Comparison of ENCODE assay signal across 8 cellular contexts in the genomic region with DNA sequence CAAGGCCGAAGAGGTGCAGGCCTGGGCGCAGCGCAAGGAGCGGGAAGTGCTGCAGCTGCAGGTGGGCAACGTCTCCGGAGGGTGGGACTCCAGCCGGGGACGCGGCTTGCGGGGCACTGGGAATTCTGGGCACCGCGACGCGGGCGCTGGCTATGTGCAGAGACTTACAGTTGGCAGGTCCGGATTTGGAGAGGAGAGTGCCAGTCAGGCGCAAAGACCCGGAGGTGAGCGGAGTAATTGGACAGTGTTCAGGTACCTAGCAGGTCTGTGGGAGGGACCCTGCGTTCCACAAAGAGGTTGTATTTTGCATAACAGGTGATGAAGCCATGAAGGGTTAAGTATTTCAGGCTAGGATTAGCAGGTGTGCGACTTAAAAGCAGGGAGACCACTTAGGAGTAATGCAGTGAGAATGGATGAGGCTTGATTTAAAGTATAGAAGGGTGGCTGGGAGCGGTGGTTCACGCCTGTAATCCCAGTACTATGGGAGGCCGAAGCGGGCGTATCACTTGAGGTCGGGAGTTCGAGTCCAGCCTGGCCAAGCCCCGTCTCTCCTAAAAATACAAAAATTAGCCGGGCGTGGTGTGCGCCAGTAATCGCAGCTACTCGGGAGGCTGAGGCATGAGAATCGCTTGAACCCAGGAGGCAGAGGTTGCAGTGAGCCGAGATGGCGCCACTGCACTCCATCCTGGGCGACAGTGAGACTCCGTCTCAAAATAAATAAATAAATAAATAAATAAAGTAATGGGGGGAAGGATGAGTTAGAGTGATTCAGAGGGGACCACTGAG. TPM values are rescaled to one million over a fixed set of nuclear protein-coding genes. Genes with fewer than 3 reads are reported as not detected.
DNase-seq lines count a peak whose midpoint lies in the region; ATAC-seq and TF ChIP-seq lines count a peak whose summit lies in the region.

No MANE protein-coding gene starts in this region.

- DNase-seq in AG10803 (ENCODE audit: low read depth) (no peak), H9 (peak; percentile 77), NCI-H748 (lab: John Stamatoyannopoulos, UW; ENCODE audit: unreplicated experiment) (peak; percentile 93), caudate nucleus (lab: John Stamatoyannopoulos, UW) (peak in 34 of 61 donors; percentile 8 to 74 (median 36)), mesenchymal stem cell (no peak), NCI-H446 (lab: John Stamatoyannopoulos, UW) (no peak)

- H2BK15ac ChIP-seq in H9 (ENCODE audit: low read depth, low read length) (no peak overlapping the region), mesenchymal stem cell (ENCODE audit: low read depth, poor library complexity, severe bottlenecking) (no peak overlapping the region)

- H3K4me3 Mint-ChIP-seq in H9 = peak overlapping the region; percentile 94 to 95

- WGBS in H9 (ENCODE audit: extremely low coverage, insufficient read length, low lambda C conversion rate) = no CpG with 5 or more reads among the region's 39 CpGs
- 39% methylated on average over 35 of the region's 39 CpGs for WGBS in mesenchymal stem cell
- 40% methylated on average over 39 of the region's 39 CpGs for WGBS in urinary bladder

- H4K20me1 ChIP-seq in H9 (ENCODE audit: control insufficient read depth, insufficient read depth, insufficient read length) = no peaks in the 10 kb centered on the region

- H3K9me3 ChIP-seq in H9 (ENCODE audit: control insufficient read depth, low read depth, low read length) = no peaks in the 10 kb centered on the region
- no peaks in the 10 kb centered on the region for H3K9me3 ChIP-seq in mesenchymal stem cell (ENCODE audit: control insufficient read depth, low read length)

- no peak overlapping the region for H2AK5ac ChIP-seq in H9 (ENCODE audit: insufficient read length, low read length)
- H2AK5ac ChIP-seq in mesenchymal stem cell (ENCODE audit: low read length, severe bottlenecking) = no peak overlapping the region

- H3K4ac ChIP-seq in H9 (ENCODE audit: low read depth, low read length) (no peak overlapping the region), mesenchymal stem cell (ENCODE audit: low read depth in 1 of 2, low read length in 2 of 2) (peak overlapping the region; percentile 0 to 57)

- H2AFZ ChIP-seq in H9 (ENCODE audit: low read length) = no peak overlapping the region
- peak overlapping the region; percentile 83 for H2AFZ ChIP-seq in mesenchymal stem cell (ENCODE audit: low read depth, low read length)

- no peaks in the 10 kb centered on the region; the same call in 1 of the 2 replicates for H3K27me3 Mint-ChIP-seq in H9 (ENCODE audit: low read depth)

- H3K14ac ChIP-seq in H9 (ENCODE audit: insufficient read depth, low read length) (peak overlapping the region; percentile 42; the same call in 1 of the 2 replicates), mesenchymal stem cell (ENCODE audit: low read length in 2 of 2) (peak overlapping the region in 1 of 2 experiments; percentile 22)

- H3K9me3 Mint-ChIP-seq in H9 = no peaks in the 10 kb centered on the region

- no peak overlapping the region for H3T11ph ChIP-seq in H9 (ENCODE audit: low read length)

- H3K56ac ChIP-seq in H9 (ENCODE audit: insufficient read length, low read depth, low read length) = no peak overlapping the region

- no peak overlapping the region for H2BK20ac ChIP-seq in H9 (ENCODE audit: low read depth, low read length, poor library complexity, severe bottlenecking)

- H3K27ac ChIP-seq in H9 (ENCODE audit: insufficient read length, low read depth, low read length) (no peak overlapping the region), caudate nucleus (ENCODE audit: low read depth, low read length) (peak overlapping the region; percentile 84), mesenchymal stem cell (ENCODE audit: low read length, poor library complexity, severe bottlenecking) (no peak overlapping the region), urinary bladder (ENCODE audit: low read depth) (no peak overlapping the region)

- ATAC-seq in GM18502 (IDR thresholded peaks at IDR 0.05; ENCODE audit: poor library complexity, unreplicated experiment) = no peak

- H2BK120ac ChIP-seq in H9 (ENCODE audit: low read depth, low read length, poor library complexity, severe bottlenecking) = no peak overlapping the region
- no peak overlapping the region for H2BK120ac ChIP-seq in mesenchymal stem cell (ENCODE audit: low read depth, low read length)

- H3K79me1 ChIP-seq in H9 (ENCODE audit: insufficient read depth, low read depth, low read length, poor library complexity, severe bottlenecking) (no peaks in the 10 kb centered on the region), mesenchymal stem cell (replicated peaks; ENCODE audit: low read length, poor library complexity, severe bottlenecking) (peaks cover 11% of the 10 kb centered on the region)

- H3K4me1 Mint-ChIP-seq in H9 = peaks cover 17 to 19% of the 10 kb centered on the region in 2 experiments

- H3K4me2 ChIP-seq in H9 (ENCODE audit: insufficient read depth, insufficient read length, low read length) (peak overlapping the region; percentile 85), mesenchymal stem cell (ENCODE audit: low read length, poor library complexity, severe bottlenecking) (peak overlapping the region; percentile 94)

- no peaks in the 10 kb centered on the region; the same call in 1 of the 2 replicates for H3K79me2 ChIP-seq in H9 (ENCODE audit: insufficient read depth, low read length)

- H3K27ac Mint-ChIP-seq in H9 = peak overlapping the region; percentile 44 to 90 (median 53); a peak in 5 of 7 replicates

- H3K4me3 ChIP-seq in AG10803 (ENCODE audit: low read length) (peak overlapping the region; percentile 79), mesenchymal stem cell (ENCODE audit: insufficient read depth in 1 of 2, low read depth in 1 of 2, low read length in 2 of 2) (peak overlapping the region; percentile 79 to 95), urinary bladder (ENCODE audit: low read depth, low read length) (peak overlapping the region; percentile 93)

- no peak overlapping the region for H4K91ac ChIP-seq in H9 (ENCODE audit: insufficient read length, low read depth, low read length)
- no peak overlapping the region for H4K91ac ChIP-seq in mesenchymal stem cell (ENCODE audit: low read length)

- no peak overlapping the region for H3K18ac ChIP-seq in H9 (ENCODE audit: insufficient read length, low read depth, low read length)
- H3K18ac ChIP-seq in mesenchymal stem cell (ENCODE audit: low read depth in 1 of 2, low read length in 2 of 2) = peak overlapping the region; percentile 28 to 88

- H2BK12ac ChIP-seq in H9 (ENCODE audit: insufficient read length, low read depth, low read length) = no peak overlapping the region
- no peak overlapping the region for H2BK12ac ChIP-seq in mesenchymal stem cell (ENCODE audit: low read length in 2 of 2)

- TF ChIP-seq CTCF in AG10803 (conservative IDR thresholded peaks at IDR 0.05; ENCODE audit: low read length) (no peak), H9 (conservative IDR thresholded peaks at IDR 0.05) (no peak)

- H3K9ac ChIP-seq in H9 (ENCODE audit: extremely low read depth, insufficient read length, low read length) = peak overlapping the region; percentile 69
- H3K9ac ChIP-seq in mesenchymal stem cell (ENCODE audit: low read length) = peak overlapping the region; percentile 91

- peaks cover 13% of the 10 kb centered on the region for H3K23me2 ChIP-seq in H9 (ENCODE audit: insufficient read length, low read depth, low read length, poor library complexity, severe bottlenecking)

- no peaks in the 10 kb centered on the region for H3K27me3 ChIP-seq in H9 (ENCODE audit: insufficient read depth, low read length)
- H3K27me3 ChIP-seq in mesenchymal stem cell (ENCODE audit: control insufficient read depth in 1 of 2, insufficient read depth in 1 of 2, low read length in 2 of 2) = no peaks in the 10 kb centered on the region

- no peak overlapping the region for H3K23ac ChIP-seq in H9 (ENCODE audit: insufficient read length, low read depth, low read length)
- H3K23ac ChIP-seq in mesenchymal stem cell (ENCODE audit: low read length in 2 of 2) = no peak overlapping the region

- H4K8ac ChIP-seq in H9 (replicated peaks; ENCODE audit: insufficient read length, low read depth, low read length) = no peak overlapping the region
- H4K8ac ChIP-seq in mesenchymal stem cell (ENCODE audit: low read length) = peak overlapping the region; percentile 78

- H3K36me3 Mint-ChIP-seq in H9 (ENCODE audit: insufficient read depth in 1 of 3, low read depth in 3 of 3) = peaks cover 19 to 38% (median 28%) of the 10 kb centered on the region in 3 experiments

- peaks cover 10% of the 10 kb centered on the region; the same call in 1 of the 2 replicates for H3K4me1 ChIP-seq in H9 (ENCODE audit: insufficient read depth, low read length)
- H3K4me1 ChIP-seq in mesenchymal stem cell (ENCODE audit: control insufficient read depth, insufficient read depth, low read depth, low read length) = peaks cover 24% of the 10 kb centered on the region
- H3K4me1 ChIP-seq in urinary bladder (ENCODE audit: insufficient read depth) = no peaks in the 10 kb centered on the region

- no peak overlapping the region for H4K5ac ChIP-seq in H9 (ENCODE audit: insufficient read length, low read depth, low read length)

- H3K36me3 ChIP-seq in mesenchymal stem cell (ENCODE audit: control insufficient read depth in 1 of 2, insufficient read depth in 2 of 2, low read depth in 1 of 2, low read length in 2 of 2) = peaks cover 32 to 45% of the 10 kb centered on the region in 2 experiments
- peaks cover 3% of the 10 kb centered on the region for H3K36me3 ChIP-seq in urinary bladder (ENCODE audit: insufficient read depth)

- H2BK5ac ChIP-seq in H9 (ENCODE audit: insufficient read length, low read length) (no peak overlapping the region), mesenchymal stem cell (ENCODE audit: low read depth, low read length, poor library complexity, severe bottlenecking) (no peak overlapping the region)

RNA-seq across cellular contexts. Expression of a gene that starts 1.0 kb away (rescaled TPM):
- total RNA-seq in H9 (2021) = 97.6 and 102 TPM in 2 replicates
- 22.3 TPM for polyA plus RNA-seq in mesenchymal stem cell (2013, experiment 1 of 2)
- 24.4 TPM for polyA plus RNA-seq in mesenchymal stem cell (2013, experiment 2 of 2)
- total RNA-seq in urinary bladder = 18.3 TPM
- polyA plus RNA-seq in urinary bladder = 97.4 TPM

RNA-seq across cellular contexts. Expression of a gene that starts 3.4 kb away (rescaled TPM):
- 0.50 and 1.1 TPM in 2 replicates for total RNA-seq in H9 (2021)
- polyA plus RNA-seq in mesenchymal stem cell (2013, experiment 1 of 2) = not detected
- not detected for polyA plus RNA-seq in mesenchymal stem cell (2013, experiment 2 of 2)
- not detected for total RNA-seq in urinary bladder
- polyA plus RNA-seq in urinary bladder = not detected

RNA-seq across cellular contexts. Expression of a gene that starts 24.6 kb away (rescaled TPM):
- total RNA-seq in H9 (2021) (0.64 TPM in 1 of 2 replicates, not detected in the other), urinary bladder (not detected)
- not detected for polyA plus RNA-seq in mesenchymal stem cell (2013, experiment 1 of 2)
- not detected for polyA plus RNA-seq in mesenchymal stem cell (2013, experiment 2 of 2)
- 0.48 TPM for polyA plus RNA-seq in urinary bladder

RNA-seq across cellular contexts. Expression of a gene that starts 37.7 kb away (rescaled TPM):
- total RNA-seq in H9 (2021) = not detected in 2 replicates
- polyA plus RNA-seq in mesenchymal stem cell (2013, experiment 1 of 2) = not detected
- polyA plus RNA-seq in mesenchymal stem cell (2013, experiment 2 of 2) = not detected
- not detected for total RNA-seq in urinary bladder
- polyA plus RNA-seq in urinary bladder = not detected

Comparison
In these comparisons a context has a peak if more than half of its experiments do, and no peak if none do; other contexts are left out.
1. DNase-seq: peak in H9 (single experiment), NCI-H748 (single experiment) and caudate nucleus (34 of 61); none in AG10803 (single experiment), mesenchymal stem cell (single experiment) and NCI-H446 (0 of 2).
2. Peak in every context shown above with its lines, with median percentiles within 50 percentile points of each other: H3K4me3 ChIP-seq.